In genomic region chrX:153487590-153488071, GRCh38 we compare ENCODE assay signal across 18 cellular contexts. TPM values are rescaled to one million over a fixed set of nuclear protein-coding genes. Genes with fewer than 3 reads are reported as not detected.
DNase-seq lines count a peak whose midpoint lies in the region; FAIRE-seq and TF ChIP-seq lines count a peak whose summit lies in the region.
"Had no signal": no experiment of that assay in that cellular context is flagged by ENCODE, and none has a peak within 500 bp of the region (broad histone marks: within the 10 kb centered on the region; RNA-seq: fewer than 3 reads in every experiment).

No MANE protein-coding gene starts in this region.

- H3K23ac ChIP-seq in mesenchymal stem cell (ENCODE audit: low read length in 2 of 2), result no peak overlapping the region

- H4K8ac ChIP-seq in mesenchymal stem cell (ENCODE audit: low read length), result peak overlapping the region; percentile 98

- TF ChIP-seq POLR2A in endothelial cell of umbilical vein (IDR thresholded peaks at IDR 0.05; ENCODE audit: low read depth, low read length), result no peak

- BruUV-seq in Caco-2 (replicated peaks; lab: Mats Ljungman, UMichigan) (no TSS peak), endothelial cell of umbilical vein (replicated peaks; lab: Mats Ljungman, UMichigan) (no TSS peak)

- intact Hi-C loops in Caco-2 (cut with micrococcal nuclease; ENCODE audit: unreplicated experiment) (loop anchor here (1.0 kb wide), 1 partner anchor 13 kb away; no protein-coding TSS in a partner anchor), endothelial cell of umbilical vein (cut with micrococcal nuclease) (loop anchor here (1.0 kb wide), 1 partner anchor 10 kb away; no protein-coding TSS in a partner anchor)

- peak overlapping the region; percentile 94 for H2BK15ac ChIP-seq in mesenchymal stem cell (ENCODE audit: low read depth, poor library complexity, severe bottlenecking)

- H2BK12ac ChIP-seq in mesenchymal stem cell (ENCODE audit: low read length in 2 of 2), result peak overlapping the region; percentile 93 to 97

- H4K20me1 ChIP-seq in endothelial cell of umbilical vein (replicated peaks; ENCODE audit: control insufficient read depth, extremely low read depth, insufficient read depth, low read length), result no peaks in the 10 kb centered on the region

- H3K27ac Mint-ChIP-seq in Caco-2 (ENCODE audit: unreplicated experiment), result peak overlapping the region; percentile 45
- H3K27ac Mint-ChIP-seq: activated CD4-positive, alpha-beta T cell treated with anti-CD3 and anti-CD28 coated beads, Interleukin-2, amount 10 ng/mL, durations not matched to agents 24 days and 14 days; activated T-cell treated with anti-CD3 and anti-CD28 coated beads, Interleukin-2, amount 50 U/mL, for 24 hours had no signal

- 74% methylated on average over 11 of the region's 11 CpGs for WGBS in mesenchymal stem cell

- H2AK5ac ChIP-seq in mesenchymal stem cell (ENCODE audit: low read length, severe bottlenecking), result peak overlapping the region; percentile 89

- H3K79me2 ChIP-seq in endothelial cell of umbilical vein (ENCODE audit: control insufficient read depth, insufficient read depth, low read length), result no peaks in the 10 kb centered on the region

- no peak overlapping the region for H2BK120ac ChIP-seq in mesenchymal stem cell (ENCODE audit: low read depth, low read length)

- H3K18ac ChIP-seq in mesenchymal stem cell (ENCODE audit: low read depth in 1 of 2, low read length in 2 of 2), result peak overlapping the region; percentile 75 to 84

- no peak overlapping the region for H3K4me3 Mint-ChIP-seq in Caco-2 (ENCODE audit: unreplicated experiment)
- H3K4me3 Mint-ChIP-seq: activated CD4-positive, alpha-beta T cell treated with anti-CD3 and anti-CD28 coated beads, Interleukin-2, amount 10 ng/mL, durations not matched to agents 24 days and 14 days; activated T-cell treated with anti-CD3 and anti-CD28 coated beads, Interleukin-2, amount 50 U/mL, for 24 hours had no signal

- POLR2A ChIA-PET in Caco-2 (lab: Charles Lee) (no interaction called here), endothelial cell of umbilical vein (lab: Charles Lee) (no interaction called here)

- H3K4me1 ChIP-seq in Caco-2, result peaks cover 35% of the 10 kb centered on the region
- H3K4me1 ChIP-seq in endothelial cell of umbilical vein (ENCODE audit: control insufficient read depth, extremely low read depth, insufficient read depth, low read length), result peaks cover 39% of the 10 kb centered on the region
- peaks cover 43% of the 10 kb centered on the region for H3K4me1 ChIP-seq in mesenchymal stem cell (ENCODE audit: control insufficient read depth, insufficient read depth, low read depth, low read length)

- no peaks in the 10 kb centered on the region for H3K9me3 ChIP-seq in Caco-2
- no peaks in the 10 kb centered on the region for H3K9me3 ChIP-seq in endothelial cell of umbilical vein (replicated peaks; ENCODE audit: control insufficient read depth, insufficient read depth, low read length)
- H3K9me3 ChIP-seq in mesenchymal stem cell (ENCODE audit: control insufficient read depth, low read length), result no peaks in the 10 kb centered on the region
- H3K9me3 ChIP-seq: esophagus squamous epithelium had no signal

- CTCF ChIA-PET in Caco-2 (lab: Charles Lee), result no interaction called here
- CTCF ChIA-PET in endothelial cell of umbilical vein (lab: Charles Lee), result interaction anchor here (1.1 to 9.4 kb wide), 3 partner anchors 10 to 15 kb away, joined by 3 to 189 read pairs (median 7); partner anchors contain the start of gene HAUS7

- no peaks in the 10 kb centered on the region for H3K4me1 Mint-ChIP-seq in Caco-2 (ENCODE audit: low read depth, unreplicated experiment)
- H3K4me1 Mint-ChIP-seq: activated CD4-positive, alpha-beta T cell treated with anti-CD3 and anti-CD28 coated beads, Interleukin-2, amount 10 ng/mL, durations not matched to agents 24 days and 14 days had no signal

- no peaks in the 10 kb centered on the region for H3K27me3 ChIP-seq in Caco-2 (replicated peaks; ENCODE audit: control insufficient read depth, insufficient read depth, low read length)
- no peaks in the 10 kb centered on the region for H3K27me3 ChIP-seq in endothelial cell of umbilical vein (ENCODE audit: control insufficient read depth in 2 of 2, insufficient read depth in 2 of 2, low read length in 2 of 2)
- H3K27me3 ChIP-seq in mesenchymal stem cell (ENCODE audit: control insufficient read depth in 1 of 2, insufficient read depth in 1 of 2, low read length in 2 of 2), result no peaks in the 10 kb centered on the region
- H3K27me3 ChIP-seq: esophagus squamous epithelium had no signal

- dilution Hi-C loops in endothelial cell of umbilical vein (cut with MboI; ENCODE audit: extremely low pct_ligation_motif_present, low sequenced_read_pairs), result no loop called here

- DNase-seq in Caco-2 (no peak), endothelial cell of umbilical vein (ENCODE audit: low read depth, low spot score) (peak; percentile 50), mesenchymal stem cell (no peak), NCI-H345 treated with DMSO at 0.1 percent for 48 hours (lab: John Stamatoyannopoulos, UW; ENCODE audit: unreplicated experiment) (no peak), SIG-M5 (lab: John Stamatoyannopoulos, UW) (no peak), D721Med (ENCODE audit: insufficient read length, low spot score) (no peak)
- DNase-seq: ACHN; activated CD4-positive, alpha-beta T cell treated with anti-CD3 and anti-CD28 coated beads, Interleukin-2, amount 10 ng/mL, durations not matched to agents 24 days and 14 days; activated T-cell treated with anti-CD3 and anti-CD28 coated beads, Interleukin-2, amount 50 U/mL, for 24 hours; COR-L47; esophagus squamous epithelium; GF-D8; NCI-H2107; occipital lobe; stimulated activated CD4-positive, alpha-beta T cell treated with anti-CD3 and anti-CD28 coated beads, Interleukin-12 subunit alpha, Interleukin-12 subunit beta, amount 100 ng/mL, for 4 hours had no signal

- TF ChIP-seq CTCF in Caco-2 (IDR thresholded peaks at IDR 0.05; ENCODE audit: insufficient read depth in 1 of 2, low read depth in 1 of 2, low read length in 1 of 2, severe bottlenecking in 1 of 2, unreplicated experiment in 1 of 2), result no peak
- TF ChIP-seq CTCF in endothelial cell of umbilical vein (IDR thresholded peaks at IDR 0.05; ENCODE audit: extremely low read depth in 1 of 2, insufficient read depth in 1 of 2, low read depth in 1 of 2, low read length in 2 of 2), result no peak
- no peak for TF ChIP-seq CTCF in D721Med (IDR thresholded peaks at IDR 0.05; ENCODE audit: insufficient read depth, missing control alignments)

- H3K36me3 ChIP-seq in Caco-2 (ENCODE audit: control insufficient read depth, insufficient read depth, low read length) (no peaks in the 10 kb centered on the region), endothelial cell of umbilical vein (ENCODE audit: control insufficient read depth in 2 of 2, extremely low read depth in 1 of 2, insufficient read depth in 2 of 2, low read length in 2 of 2) (no peaks in the 10 kb centered on the region), mesenchymal stem cell (ENCODE audit: control insufficient read depth in 1 of 2, insufficient read depth in 2 of 2, low read depth in 1 of 2, low read length in 2 of 2) (no peaks in the 10 kb centered on the region)
- H3K36me3 ChIP-seq: esophagus squamous epithelium had no signal

- peak; percentile 95 for FAIRE-seq in endothelial cell of umbilical vein (lab: Jason Lieb, UNC)
- FAIRE-seq in D721Med (lab: Jason Lieb, UNC), result no peak

- no peaks in the 10 kb centered on the region for H3K9me3 Mint-ChIP-seq in Caco-2 (ENCODE audit: unreplicated experiment)
- H3K9me3 Mint-ChIP-seq: activated CD4-positive, alpha-beta T cell treated with anti-CD3 and anti-CD28 coated beads, Interleukin-2, amount 10 ng/mL, durations not matched to agents 24 days and 14 days; activated T-cell treated with anti-CD3 and anti-CD28 coated beads, Interleukin-2, amount 50 U/mL, for 24 hours had no signal

- peak overlapping the region in 1 of 2 experiments; percentile 44 for H3K14ac ChIP-seq in mesenchymal stem cell (ENCODE audit: low read length in 2 of 2)

- H3K27me3 Mint-ChIP-seq in Caco-2 (ENCODE audit: insufficient read depth, unreplicated experiment), result no peaks in the 10 kb centered on the region
- H3K27me3 Mint-ChIP-seq: activated CD4-positive, alpha-beta T cell treated with anti-CD3 and anti-CD28 coated beads, Interleukin-2, amount 10 ng/mL, durations not matched to agents 24 days and 14 days; activated T-cell treated with anti-CD3 and anti-CD28 coated beads, Interleukin-2, amount 50 U/mL, for 24 hours had no signal

- H2BK5ac ChIP-seq in mesenchymal stem cell (ENCODE audit: low read depth, low read length, poor library complexity, severe bottlenecking), result no peak overlapping the region

- peak overlapping the region; percentile 99 for H4K91ac ChIP-seq in mesenchymal stem cell (ENCODE audit: low read length)

- H3K9ac ChIP-seq in endothelial cell of umbilical vein (replicated peaks; ENCODE audit: extremely low read depth, insufficient read depth, low read length), result peak overlapping the region; percentile 39
- H3K9ac ChIP-seq in mesenchymal stem cell (ENCODE audit: low read length), result no peak overlapping the region

- H3K4me3 ChIP-seq in Caco-2 (ENCODE audit: low read depth, low read length) (no peak overlapping the region), endothelial cell of umbilical vein (replicated peaks in 1 of 3; ENCODE audit: insufficient read depth in 1 of 3, low read depth in 1 of 3, low read length in 3 of 3) (no peak overlapping the region), mesenchymal stem cell (ENCODE audit: insufficient read depth in 1 of 2, low read depth in 1 of 2, low read length in 2 of 2) (no peak overlapping the region)
- H3K4me3 ChIP-seq: esophagus squamous epithelium had no signal

- H3K9me1 ChIP-seq in endothelial cell of umbilical vein (replicated peaks; ENCODE audit: control insufficient read depth, extremely low read depth, insufficient read depth, low read length), result no peaks in the 10 kb centered on the region

- peak overlapping the region; percentile 40 to 58 for H3K4ac ChIP-seq in mesenchymal stem cell (ENCODE audit: low read depth in 1 of 2, low read length in 2 of 2)

- H3K4me2 ChIP-seq in endothelial cell of umbilical vein (ENCODE audit: insufficient read depth, low read length) (no peak overlapping the region), mesenchymal stem cell (ENCODE audit: low read length, poor library complexity, severe bottlenecking) (no peak overlapping the region)

- no peaks in the 10 kb centered on the region for H3K36me3 Mint-ChIP-seq in Caco-2 (ENCODE audit: insufficient read depth, unreplicated experiment)

- no peaks in the 10 kb centered on the region for H3K79me1 ChIP-seq in mesenchymal stem cell (replicated peaks; ENCODE audit: low read length, poor library complexity, severe bottlenecking)

- H2AFZ ChIP-seq in endothelial cell of umbilical vein (ENCODE audit: low read depth, low read length) (no peak overlapping the region), mesenchymal stem cell (ENCODE audit: low read depth, low read length) (no peak overlapping the region)

- H3K27ac ChIP-seq in endothelial cell of umbilical vein (ENCODE audit: insufficient read depth, low read depth, low read length) (peak overlapping the region; percentile 80), mesenchymal stem cell (ENCODE audit: low read length, poor library complexity, severe bottlenecking) (no peak overlapping the region)

RNA-seq across cellular contexts. Expression of gene BGN, which starts 7.1 kb away (rescaled TPM):
- total RNA-seq in Caco-2 (2022), result 9.0 and 9.9 TPM in 2 replicates
- total RNA-seq in endothelial cell of umbilical vein, result 453 and 479 TPM in 2 replicates
- 879 and 880 TPM in 2 replicates for polyA plus RNA-seq in endothelial cell of umbilical vein
- 626 and 746 TPM in 2 replicates for polyA plus RNA-seq in endothelial cell of umbilical vein (2011; cell fraction: cytosol; rRNA removed)
- polyA plus RNA-seq in endothelial cell of umbilical vein (2011; cell fraction: nucleus; rRNA removed), result 244 and 299 TPM in 2 replicates
- polyA plus RNA-seq in endothelial cell of umbilical vein (2012), result 316 and 701 TPM in 2 replicates
- polyA minus RNA-seq in endothelial cell of umbilical vein, result 471 and 514 TPM in 2 replicates
- polyA minus RNA-seq in endothelial cell of umbilical vein (2011; cell fraction: cytosol; rRNA and poly(A)+ RNA removed), result not detected
- 104 and 164 TPM in 2 replicates for polyA minus RNA-seq in endothelial cell of umbilical vein (2011; cell fraction: nucleus; rRNA and poly(A)+ RNA removed)
- 9.9 TPM for polyA plus RNA-seq in mesenchymal stem cell (2013, experiment 1 of 2)
- 8.6 TPM for polyA plus RNA-seq in mesenchymal stem cell (2013, experiment 2 of 2)
- total RNA-seq: activated CD4-positive, alpha-beta T cell treated with anti-CD3 and anti-CD28 coated beads, Interleukin-2, amount 10 ng/mL, durations not matched to agents 24 days and 14 days; T-helper 2 cell treated with Interferon-gamma antibody and Interleukin-4, amounts not matched to agents 100 ng/mL and 5 ng/mL, for 36 hours had no signal

RNA-seq across cellular contexts. Expression of gene HAUS7, which starts 17.3 kb away (rescaled TPM):
- total RNA-seq in Caco-2 (2022), result 34.0 and 36.9 TPM in 2 replicates
- 30.6 and 46.4 TPM in 2 replicates for total RNA-seq in endothelial cell of umbilical vein
- polyA plus RNA-seq in endothelial cell of umbilical vein, result 31.0 and 33.4 TPM in 2 replicates
- polyA plus RNA-seq in endothelial cell of umbilical vein (2011; cell fraction: cytosol; rRNA removed), result 28.1 and 34.5 TPM in 2 replicates
- polyA plus RNA-seq in endothelial cell of umbilical vein (2011; cell fraction: nucleus; rRNA removed), result 76.6 and 103 TPM in 2 replicates
- polyA plus RNA-seq in endothelial cell of umbilical vein (2012), result 23.4 and 27.4 TPM in 2 replicates
- 16.4 and 29.5 TPM in 2 replicates for polyA minus RNA-seq in endothelial cell of umbilical vein
- polyA minus RNA-seq in endothelial cell of umbilical vein (2011; cell fraction: cytosol; rRNA and poly(A)+ RNA removed), result 34.5 TPM
- polyA minus RNA-seq in endothelial cell of umbilical vein (2011; cell fraction: nucleus; rRNA and poly(A)+ RNA removed), result 10.4 and 11.6 TPM in 2 replicates
- 6.9 TPM for polyA plus RNA-seq in mesenchymal stem cell (2013, experiment 1 of 2)
- 7.2 TPM for polyA plus RNA-seq in mesenchymal stem cell (2013, experiment 2 of 2)

RNA-seq across cellular contexts. Expression of gene ATP2B3, which starts 29.8 kb away (rescaled TPM):
- total RNA-seq in Caco-2 (2022), result not detected in 2 replicates
- 0.07 and 0.16 TPM in 2 replicates for total RNA-seq in endothelial cell of umbilical vein
- 0.01 and 0.02 TPM in 2 replicates for polyA plus RNA-seq in endothelial cell of umbilical vein
- polyA plus RNA-seq in endothelial cell of umbilical vein (2011; cell fraction: cytosol; rRNA removed), result 0.01 TPM in 1 of 2 replicates, not detected in the other
- polyA plus RNA-seq in endothelial cell of umbilical vein (2011; cell fraction: nucleus; rRNA removed), result 0.33 and 0.48 TPM in 2 replicates
- not detected in 2 replicates for polyA plus RNA-seq in endothelial cell of umbilical vein (2012)
- polyA minus RNA-seq in endothelial cell of umbilical vein, result not detected in 2 replicates
- not detected for polyA minus RNA-seq in endothelial cell of umbilical vein (2011; cell fraction: cytosol; rRNA and poly(A)+ RNA removed)
- 0.24 TPM in 1 of 2 replicates, not detected in the other for polyA minus RNA-seq in endothelial cell of umbilical vein (2011; cell fraction: nucleus; rRNA and poly(A)+ RNA removed)
- polyA plus RNA-seq in mesenchymal stem cell (2013, experiment 1 of 2), result 0.06 TPM
- polyA plus RNA-seq in mesenchymal stem cell (2013, experiment 2 of 2), result not detected
- total RNA-seq: activated CD4-positive, alpha-beta T cell treated with anti-CD3 and anti-CD28 coated beads, Interleukin-2, amount 10 ng/mL, durations not matched to agents 24 days and 14 days; esophagus squamous epithelium; HT1080; mesenteric fat pad; T-helper 2 cell treated with Interferon-gamma antibody and Interleukin-4, amounts not matched to agents 100 ng/mL and 5 ng/mL, for 36 hours had no signal

RNA-seq across cellular contexts. Expression of gene TREX2, which starts 41.8 kb away (rescaled TPM):
- 0.60 and 0.61 TPM in 2 replicates for total RNA-seq in Caco-2 (2022)
- total RNA-seq in endothelial cell of umbilical vein, result 0.82 and 1.9 TPM in 2 replicates
- polyA plus RNA-seq in endothelial cell of umbilical vein, result 0.99 and 1.9 TPM in 2 replicates
- 0.09 and 0.23 TPM in 2 replicates for polyA plus RNA-seq in endothelial cell of umbilical vein (2011; cell fraction: cytosol; rRNA removed)
- polyA plus RNA-seq in endothelial cell of umbilical vein (2011; cell fraction: nucleus; rRNA removed), result 3.0 TPM in 2 replicates
- polyA plus RNA-seq in endothelial cell of umbilical vein (2012), result 0.25 TPM in 1 of 2 replicates, not detected in the other
- 0.32 and 0.36 TPM in 2 replicates for polyA minus RNA-seq in endothelial cell of umbilical vein
- polyA minus RNA-seq in endothelial cell of umbilical vein (2011; cell fraction: cytosol; rRNA and poly(A)+ RNA removed), result not detected
- polyA minus RNA-seq in endothelial cell of umbilical vein (2011; cell fraction: nucleus; rRNA and poly(A)+ RNA removed), result 0.63 and 0.96 TPM in 2 replicates
- 0.03 TPM for polyA plus RNA-seq in mesenchymal stem cell (2013, experiment 1 of 2)
- 0.10 TPM for polyA plus RNA-seq in mesenchymal stem cell (2013, experiment 2 of 2)
- total RNA-seq: occipital lobe had no signal

Comparison
In these comparisons a context has a peak if more than half of its experiments do, and no peak if none do; other contexts are left out.
1. RNA of gene BGN, which starts 7.1 kb away (total RNA-seq): 453 to 479 TPM in endothelial cell of umbilical vein; 9.0 to 9.9 TPM in Caco-2; every median in the first group is over 10 times any median in the second.